28 cellular contexts compared by ENCODE assay signal in the genomic region with DNA sequence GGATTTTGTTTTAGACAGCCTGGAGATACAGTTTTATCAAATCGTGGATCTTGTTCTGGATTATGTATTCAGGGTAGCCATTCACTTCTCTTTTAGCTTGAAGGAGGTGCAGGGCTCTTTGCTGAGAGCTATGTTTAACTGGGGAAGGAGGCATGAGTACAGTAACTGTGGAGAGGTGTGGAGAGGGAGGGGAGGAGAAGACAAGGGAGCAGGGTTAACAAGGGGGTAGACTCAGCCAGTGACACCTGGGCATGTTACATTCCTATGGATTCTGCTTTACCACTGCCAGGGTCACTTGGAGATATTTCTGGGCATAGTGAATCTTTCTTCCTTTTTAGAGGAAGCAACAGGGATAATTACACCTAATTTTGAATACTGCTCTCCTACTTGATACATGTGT.
DNase-seq lines count a peak whose midpoint lies in the region; ATAC-seq, FAIRE-seq and TF ChIP-seq lines count a peak whose summit lies in the region.
"Had no signal": no experiment of that assay in that cellular context is flagged by ENCODE, and none has a peak within 500 bp of the region (broad histone marks: within the 10 kb centered on the region; RNA-seq: fewer than 3 reads in every experiment).

No MANE protein-coding gene starts in this region.

- no peak overlapping the region for H2AK5ac ChIP-seq in H9 (ENCODE audit: insufficient read length, low read length)
- no peak overlapping the region for H2AK5ac ChIP-seq in mesenchymal stem cell (ENCODE audit: low read length, severe bottlenecking)

- in situ Hi-C loops in HepG2 (cut with HindIII; ENCODE audit: extremely low pct_ligation_motif_present, low pct_unique_long_range_greater_than_20kb), result no loop called here

- H3K14ac ChIP-seq in H9 (ENCODE audit: insufficient read depth, low read length), result no peak overlapping the region
- no peak overlapping the region for H3K14ac ChIP-seq in mesenchymal stem cell (ENCODE audit: low read length in 2 of 2)

- no peaks in the 10 kb centered on the region for H3K79me2 ChIP-seq in H9 (ENCODE audit: insufficient read depth, low read length)
- H3K79me2 ChIP-seq in HepG2 (ENCODE audit: insufficient read depth, low read length), result no peaks in the 10 kb centered on the region

- no peaks in the 10 kb centered on the region for H3K36me3 ChIP-seq in iPS-18a (ENCODE audit: control insufficient read depth, low read depth, low read length)
- H3K36me3 ChIP-seq in mesenchymal stem cell (ENCODE audit: control insufficient read depth in 1 of 2, insufficient read depth in 2 of 2, low read depth in 1 of 2, low read length in 2 of 2), result no peaks in the 10 kb centered on the region
- H3K36me3 ChIP-seq in HepG2 (replicated peaks in 1 of 2; ENCODE audit: control insufficient read depth in 1 of 2, insufficient read depth in 2 of 2, low read length in 2 of 2), result no peaks in the 10 kb centered on the region
- H3K36me3 ChIP-seq: BE2C, BLaER1 had no signal

- H3K56ac ChIP-seq in H9 (ENCODE audit: insufficient read length, low read depth, low read length), result no peak overlapping the region

- H2BK15ac ChIP-seq in H9 (ENCODE audit: low read depth, low read length), result no peak overlapping the region
- H2BK15ac ChIP-seq in mesenchymal stem cell (ENCODE audit: low read depth, poor library complexity, severe bottlenecking), result no peak overlapping the region

- no peak overlapping the region; a peak in 1 of 5 replicates for H3K4me3 Mint-ChIP-seq in H9
- peak overlapping the region; percentile 18; the same call in 1 of the 2 replicates for H3K4me3 Mint-ChIP-seq in WTC11
- H3K4me3 Mint-ChIP-seq in progenitor cell of endocrine pancreas (ENCODE audit: low read depth), result no peak overlapping the region
- H3K4me3 Mint-ChIP-seq: CD14-positive monocyte; CD4-positive, alpha-beta memory T cell; CD4-positive, CD25-positive, alpha-beta regulatory T cell; CD8-positive, alpha-beta memory T cell had no signal

- H3K23me2 ChIP-seq in H9 (ENCODE audit: insufficient read length, low read depth, low read length, poor library complexity, severe bottlenecking), result no peaks in the 10 kb centered on the region

- TF ChIP-seq EP300 in HepG2 (IDR thresholded peaks at IDR 0.05; ENCODE audit: low read depth in 2 of 2, low read length in 2 of 2) (no peak), HepG2 (CRISPR knock-in tag; IDR thresholded peaks at IDR 0.05; ENCODE audit: borderline replicate concordance) (no peak)

- H3K9me3 Mint-ChIP-seq in H9, result no peaks in the 10 kb centered on the region
- H3K9me3 Mint-ChIP-seq in WTC11, result 0 out of 2 replicates have a peak, but pooled peaks cover 3% of the 10 kb centered on the region
- no peaks in the 10 kb centered on the region for H3K9me3 Mint-ChIP-seq in progenitor cell of endocrine pancreas (ENCODE audit: low read depth)

- H2BK12ac ChIP-seq in H9 (ENCODE audit: insufficient read length, low read depth, low read length), result no peak overlapping the region
- no peak overlapping the region for H2BK12ac ChIP-seq in mesenchymal stem cell (ENCODE audit: low read length in 2 of 2)

- TF ChIP-seq CTCF in H9 (conservative IDR thresholded peaks at IDR 0.05) (no peak), WTC11 (IDR thresholded peaks at IDR 0.05) (no peak), progenitor cell of endocrine pancreas (IDR thresholded peaks at IDR 0.05; ENCODE audit: unreplicated experiment) (no peak), omental fat pad (IDR thresholded peaks at IDR 0.05) (no peak), HepG2 (CRISPR knock-in tag; IDR thresholded peaks at IDR 0.05) (no peak)

- H4K5ac ChIP-seq in H9 (ENCODE audit: insufficient read length, low read depth, low read length), result no peak overlapping the region

- H4K8ac ChIP-seq in H9 (replicated peaks; ENCODE audit: insufficient read length, low read depth, low read length) (no peak overlapping the region), mesenchymal stem cell (ENCODE audit: low read length) (no peak overlapping the region)

- H4K20me1 ChIP-seq in H9 (ENCODE audit: control insufficient read depth, insufficient read depth, insufficient read length) (no peaks in the 10 kb centered on the region), HepG2 (ENCODE audit: insufficient read depth, low read length) (no peaks in the 10 kb centered on the region)
- H4K20me1 ChIP-seq: BLaER1 had no signal

- H3K9ac ChIP-seq in H9 (ENCODE audit: extremely low read depth, insufficient read length, low read length) (no peak overlapping the region), iPS-18a (ENCODE audit: low read length) (no peak overlapping the region), mesenchymal stem cell (ENCODE audit: low read length) (no peak overlapping the region), HepG2 (ENCODE audit: insufficient read depth, low read depth, low read length) (no peak overlapping the region)
- H3K9ac ChIP-seq: BLaER1 had no signal

- peak; percentile 71 for ATAC-seq in WTC11
- no peak for ATAC-seq in omental fat pad (ENCODE audit: low FRiP score)
- ATAC-seq in HepG2, result no peak
- ATAC-seq: GM12878 had no signal

- no CpG with 5 or more reads among the region's 1 CpG for WGBS in H9 (ENCODE audit: extremely low coverage, insufficient read length, low lambda C conversion rate)
- 40% methylated on average over 1 of the region's 1 CpG for WGBS in mesenchymal stem cell
- WGBS in HepG2 (ENCODE audit: low lambda C conversion rate), result 0% methylated on average over 1 of the region's 1 CpG

- H3K27ac Mint-ChIP-seq in H9 (peak overlapping the region in 2 of 3 experiments; percentile 32 to 95; a peak in 5 of 7 replicates), WTC11 (peak overlapping the region; percentile 80; the same call in 1 of the 2 replicates), progenitor cell of endocrine pancreas (peak overlapping the region; percentile 11)
- H3K27ac Mint-ChIP-seq: CD14-positive monocyte; CD4-positive, alpha-beta memory T cell; CD4-positive, CD25-positive, alpha-beta regulatory T cell; CD8-positive, alpha-beta memory T cell had no signal

- H3K27me3 Mint-ChIP-seq in H9 (ENCODE audit: low read depth), result no peaks in the 10 kb centered on the region
- no peaks in the 10 kb centered on the region for H3K27me3 Mint-ChIP-seq in WTC11 (ENCODE audit: low read depth)
- no peaks in the 10 kb centered on the region for H3K27me3 Mint-ChIP-seq in progenitor cell of endocrine pancreas
- H3K27me3 Mint-ChIP-seq: CD4-positive, alpha-beta memory T cell; CD4-positive, CD25-positive, alpha-beta regulatory T cell; CD8-positive, alpha-beta memory T cell had no signal

- H3K27me3 ChIP-seq in H9 (ENCODE audit: insufficient read depth, low read length) (no peaks in the 10 kb centered on the region), iPS-18a (ENCODE audit: control insufficient read depth, insufficient read depth, low read length) (no peaks in the 10 kb centered on the region), mesenchymal stem cell (ENCODE audit: control insufficient read depth in 1 of 2, insufficient read depth in 1 of 2, low read length in 2 of 2) (no peaks in the 10 kb centered on the region), HepG2 (ENCODE audit: control insufficient read depth in 1 of 2, insufficient read depth in 2 of 2, low read length in 2 of 2) (no peaks in the 10 kb centered on the region)
- H3K27me3 ChIP-seq: BE2C, BLaER1 had no signal

- H3K79me1 ChIP-seq in H9 (ENCODE audit: insufficient read depth, low read depth, low read length, poor library complexity, severe bottlenecking) (no peaks in the 10 kb centered on the region), mesenchymal stem cell (replicated peaks; ENCODE audit: low read length, poor library complexity, severe bottlenecking) (no peaks in the 10 kb centered on the region)

- no peak for FAIRE-seq in HepG2 (lab: Jason Lieb, UNC)
- FAIRE-seq: A204.1, GM12878, GM18507 had no signal

- H3K4me1 Mint-ChIP-seq in H9, result peaks cover 32 to 39% of the 10 kb centered on the region in 2 experiments
- peaks cover 28% of the 10 kb centered on the region for H3K4me1 Mint-ChIP-seq in WTC11
- no peaks in the 10 kb centered on the region for H3K4me1 Mint-ChIP-seq in progenitor cell of endocrine pancreas (ENCODE audit: low read depth)
- H3K4me1 Mint-ChIP-seq: CD14-positive monocyte; CD4-positive, alpha-beta memory T cell; CD4-positive, CD25-positive, alpha-beta regulatory T cell; CD8-positive, alpha-beta memory T cell had no signal

- H2AFZ ChIP-seq in H9 (ENCODE audit: low read length) (no peak overlapping the region), mesenchymal stem cell (ENCODE audit: low read depth, low read length) (no peak overlapping the region), HepG2 (ENCODE audit: low read length) (no peak overlapping the region)

- H3K36me3 Mint-ChIP-seq in H9 (ENCODE audit: insufficient read depth in 1 of 3, low read depth in 3 of 3), result no peaks in the 10 kb centered on the region; a peak in 2 of 7 replicates
- H3K36me3 Mint-ChIP-seq in WTC11, result no peaks in the 10 kb centered on the region
- no peaks in the 10 kb centered on the region for H3K36me3 Mint-ChIP-seq in progenitor cell of endocrine pancreas (ENCODE audit: insufficient read depth)
- H3K36me3 Mint-ChIP-seq: CD14-positive monocyte; CD4-positive, alpha-beta memory T cell; CD4-positive, CD25-positive, alpha-beta regulatory T cell; CD8-positive, alpha-beta memory T cell had no signal

- DNase-seq in H9, result no peak
- no peak for DNase-seq in WTC11 (ENCODE audit: low spot score)
- no peak for DNase-seq in progenitor cell of endocrine pancreas (ENCODE audit: low spot score, unreplicated experiment)
- DNase-seq in omental fat pad (ENCODE audit: low spot score), result no peak
- DNase-seq in mesenchymal stem cell, result no peak
- no peak for DNase-seq in HepG2 (ENCODE audit: low spot score)
- DNase-seq in GOT3 (lab: John Stamatoyannopoulos, UW), result no peak
- DNase-seq: 8988T; ACHN; BE2C; C1 segment of cervical spinal cord; CD4-positive, alpha-beta memory T cell; CD4-positive, CD25-positive, alpha-beta regulatory T cell; CD8-positive, alpha-beta memory T cell; COR-L47; DMS 273 treated with DMSO at 0.1 percent for 48 hours; DMS153; DMS53; DMS79; DND-41; EL; GDM1 had no signal

- H3K4me2 ChIP-seq in H9 (ENCODE audit: insufficient read depth, insufficient read length, low read length) (no peak overlapping the region), mesenchymal stem cell (ENCODE audit: low read length, poor library complexity, severe bottlenecking) (no peak overlapping the region), HepG2 (ENCODE audit: low read depth, low read length) (no peak overlapping the region)
- H3K4me2 ChIP-seq: BLaER1 had no signal

- CTCF ChIA-PET in WTC11 (lab: Charles Lee), result no interaction called here
- CTCF ChIA-PET in HepG2 (lab: Yijun Ruan, JAX; ENCODE audit: low intra/inter-chr PET ratio, low total read pairs), result no interaction called here

- no peak overlapping the region for H3K27ac ChIP-seq in H9 (ENCODE audit: insufficient read length, low read depth, low read length)
- no peak overlapping the region for H3K27ac ChIP-seq in iPS-18a (ENCODE audit: low read length)
- no peak overlapping the region for H3K27ac ChIP-seq in mesenchymal stem cell (ENCODE audit: low read length, poor library complexity, severe bottlenecking)
- H3K27ac ChIP-seq in HepG2 (ENCODE audit: extremely low read length, insufficient read depth, low read length), result no peak overlapping the region
- H3K27ac ChIP-seq: BLaER1 had no signal

- no peak overlapping the region for H2BK5ac ChIP-seq in H9 (ENCODE audit: insufficient read length, low read length)
- H2BK5ac ChIP-seq in mesenchymal stem cell (ENCODE audit: low read depth, low read length, poor library complexity, severe bottlenecking), result no peak overlapping the region

- H3K4me1 ChIP-seq in H9 (ENCODE audit: insufficient read depth, low read length) (0 out of 2 replicates have a peak, but pooled peaks cover 4% of the 10 kb centered on the region), iPS-18a (ENCODE audit: control insufficient read depth, low read depth, low read length) (peaks cover 14% of the 10 kb centered on the region), mesenchymal stem cell (ENCODE audit: control insufficient read depth, insufficient read depth, low read depth, low read length) (no peaks in the 10 kb centered on the region), HepG2 (ENCODE audit: insufficient read depth, low read length) (no peaks in the 10 kb centered on the region)
- H3K4me1 ChIP-seq: BE2C, BLaER1 had no signal

- no peak for TF ChIP-seq POLR2A in HepG2 (IDR thresholded peaks at IDR 0.05; ENCODE audit: insufficient read depth in 1 of 2, low read depth in 2 of 2, low read length in 2 of 2)

- TF ChIP-seq RAD21 in HepG2 (CRISPR knock-in tag; IDR thresholded peaks at IDR 0.05), result no peak

- no peak overlapping the region for H2BK20ac ChIP-seq in H9 (ENCODE audit: low read depth, low read length, poor library complexity, severe bottlenecking)

- intact Hi-C loops in HepG2 (cut with micrococcal nuclease; ENCODE audit: unreplicated experiment), result no loop called here

- H3K4me3 ChIP-seq in iPS-18a (ENCODE audit: low read length) (peak overlapping the region; percentile 8), mesenchymal stem cell (ENCODE audit: insufficient read depth in 1 of 2, low read depth in 1 of 2, low read length in 2 of 2) (no peak overlapping the region), HepG2 (replicated peaks in 1 of 3; ENCODE audit: insufficient read depth in 1 of 3, low read depth in 2 of 3, low read length in 3 of 3) (no peak overlapping the region)
- H3K4me3 ChIP-seq: BLaER1, GM12878 had no signal

- BruUV-seq in HepG2 (replicated peaks; lab: Mats Ljungman, UMichigan), result no TSS peak

- no peak overlapping the region for H3K4ac ChIP-seq in H9 (ENCODE audit: low read depth, low read length)
- H3K4ac ChIP-seq in mesenchymal stem cell (ENCODE audit: low read depth in 1 of 2, low read length in 2 of 2), result no peak overlapping the region

- POLR2A ChIA-PET in WTC11 (lab: Charles Lee) (no interaction called here), HepG2 (lab: Yijun Ruan, JAX) (no interaction called here)

- H3K18ac ChIP-seq in H9 (ENCODE audit: insufficient read length, low read depth, low read length) (no peak overlapping the region), mesenchymal stem cell (ENCODE audit: low read depth in 1 of 2, low read length in 2 of 2) (no peak overlapping the region)

- H3K9me3 ChIP-seq in H9 (ENCODE audit: control insufficient read depth, low read depth, low read length), result no peaks in the 10 kb centered on the region
- no peaks in the 10 kb centered on the region for H3K9me3 ChIP-seq in iPS-18a (ENCODE audit: control insufficient read depth, low read depth, low read length)
- H3K9me3 ChIP-seq in mesenchymal stem cell (ENCODE audit: control insufficient read depth, low read length), result no peaks in the 10 kb centered on the region
- H3K9me3 ChIP-seq in HepG2 (ENCODE audit: low read length), result no peaks in the 10 kb centered on the region
- H3K9me3 ChIP-seq: BE2C, BLaER1 had no signal

- H2BK120ac ChIP-seq in H9 (ENCODE audit: low read depth, low read length, poor library complexity, severe bottlenecking) (no peak overlapping the region), mesenchymal stem cell (ENCODE audit: low read depth, low read length) (no peak overlapping the region)

- H3K23ac ChIP-seq in H9 (ENCODE audit: insufficient read length, low read depth, low read length), result no peak overlapping the region
- H3K23ac ChIP-seq in mesenchymal stem cell (ENCODE audit: low read length in 2 of 2), result no peak overlapping the region

- H4K91ac ChIP-seq in H9 (ENCODE audit: insufficient read length, low read depth, low read length) (no peak overlapping the region), mesenchymal stem cell (ENCODE audit: low read length) (no peak overlapping the region)

- H3T11ph ChIP-seq in H9 (ENCODE audit: low read length), result no peak overlapping the region

Comparison
In these comparisons a context has a peak if more than half of its experiments do, and no peak if none do; other contexts are left out.
1. H3K27ac Mint-ChIP-seq: peak in every context shown above with its lines; median percentile 80 in WTC11; 64 in H9; 11 in progenitor cell of endocrine pancreas.